18 cellular contexts compared by ENCODE assay signal in the genomic region with DNA sequence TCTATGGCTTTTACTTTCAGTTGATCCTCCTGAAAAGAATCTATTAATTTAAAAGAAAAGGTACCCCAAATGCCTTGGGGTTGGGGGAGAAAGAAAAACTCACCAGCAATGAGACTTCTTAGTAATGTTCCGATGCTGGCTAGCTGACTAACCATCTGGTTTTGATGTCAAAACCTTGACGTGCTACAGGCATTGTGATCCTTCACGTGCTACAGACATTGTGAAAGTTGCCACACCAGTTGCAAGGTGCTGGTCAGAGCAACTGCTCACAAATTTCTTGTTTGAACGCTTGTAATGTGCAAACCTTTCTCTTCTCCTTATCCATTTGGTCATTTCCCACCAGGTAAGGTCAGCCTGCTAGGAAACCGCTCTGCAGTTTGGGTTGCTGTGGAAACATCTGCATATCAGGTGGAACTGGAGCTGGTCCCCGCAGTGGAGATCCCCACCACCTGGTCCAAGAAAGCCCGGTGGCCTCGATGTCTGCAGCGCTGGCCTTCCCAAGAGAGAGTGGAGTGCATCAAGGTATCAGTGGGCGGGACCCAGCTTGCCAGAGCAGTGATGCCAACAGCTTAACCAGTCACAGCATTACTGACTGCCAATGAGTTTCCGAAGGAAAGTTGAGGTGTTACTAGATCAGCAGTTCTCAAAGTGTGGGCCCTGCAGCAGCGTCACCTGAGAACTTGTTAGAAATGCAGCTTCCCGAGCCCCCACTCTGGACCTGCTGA. TPM values are rescaled to one million over a fixed set of nuclear protein-coding genes. Genes with fewer than 3 reads are reported as not detected.
DNase-seq lines count a peak whose midpoint lies in the region; ATAC-seq, FAIRE-seq and TF ChIP-seq lines count a peak whose summit lies in the region.
"Had no signal": no experiment of that assay in that cellular context is flagged by ENCODE, and none has a peak within 500 bp of the region (broad histone marks: within the 10 kb centered on the region; RNA-seq: fewer than 3 reads in every experiment).

No MANE protein-coding gene starts in this region.

- peaks cover 39% of the 10 kb centered on the region for H3K4me1 Mint-ChIP-seq in activated CD4-positive, alpha-beta T cell treated with anti-CD3 and anti-CD28 coated beads for 36 hours
- H3K4me1 Mint-ChIP-seq in CD4-positive, CD25-positive, alpha-beta regulatory T cell: peaks cover 0 to 26% (median 13%) of the 10 kb centered on the region in 4 donors
- H3K4me1 Mint-ChIP-seq in activated naive CD8-positive, alpha-beta T cell treated with anti-CD3 and anti-CD28 coated beads, Interleukin-2, amount 50 U/mL, for 24 hours: peaks cover 48% of the 10 kb centered on the region

- POLR2A ChIA-PET in activated CD4-positive, alpha-beta T cell treated with anti-CD3 and anti-CD28 coated beads for 36 hours (lab: Charles Lee): interaction anchor here (0.6 kb wide), 1 partner anchor 1645 kb away, joined by 3 read pairs; no protein-coding TSS in a partner anchor

- intact Hi-C loops in activated CD4-positive, alpha-beta T cell treated with anti-CD3 and anti-CD28 coated beads for 36 hours (cut with DNase I, micrococcal nuclease): loop anchor here in 1 of 2 experiments (10.0 kb wide), 1 partner anchor 482 kb away; a partner anchor contains a TSS
- intact Hi-C loops in kidney (cut with DNase I): no loop called here
- intact Hi-C loops in left ventricle myocardium superior (cut with micrococcal nuclease): no loop called here

- ATAC-seq in activated CD4-positive, alpha-beta T cell treated with anti-CD3 and anti-CD28 coated beads for 36 hours: peak; percentile 23
- ATAC-seq in CD4-positive, CD25-positive, alpha-beta regulatory T cell (ENCODE audit: low read depth in 2 of 2): no peak
- ATAC-seq in activated naive CD8-positive, alpha-beta T cell treated with anti-CD3 and anti-CD28 coated beads, Interleukin-2, amount 50 U/mL, for 24 hours: peak; percentile 44
- ATAC-seq in left ventricle myocardium superior (no peak), HG03432 (IDR thresholded peaks at IDR 0.05; ENCODE audit: unreplicated experiment) (no peak)
- ATAC-seq: Panc1 had no signal

- no peaks in the 10 kb centered on the region for H3K4me1 ChIP-seq in CD4-positive, CD25-positive, alpha-beta regulatory T cell (ENCODE audit: control insufficient read depth, insufficient read depth, low read length, poor library complexity, severe bottlenecking)
- peaks cover 5 to 9% of the 10 kb centered on the region in 2 donors for H3K4me1 ChIP-seq in kidney (ENCODE audit: control insufficient read depth in 1 of 2, insufficient read depth in 1 of 2, low read depth in 1 of 2, low read length in 2 of 2)

- H3K27me3 Mint-ChIP-seq in activated CD4-positive, alpha-beta T cell treated with anti-CD3 and anti-CD28 coated beads for 36 hours: peaks cover 16% of the 10 kb centered on the region
- H3K27me3 Mint-ChIP-seq in CD4-positive, CD25-positive, alpha-beta regulatory T cell: peaks cover 18% of the 10 kb centered on the region
- peaks cover 24% of the 10 kb centered on the region for H3K27me3 Mint-ChIP-seq in activated naive CD8-positive, alpha-beta T cell treated with anti-CD3 and anti-CD28 coated beads, Interleukin-2, amount 50 U/mL, for 24 hours

- peak; percentile 37 for DNase-seq in activated CD4-positive, alpha-beta T cell treated with anti-CD3 and anti-CD28 coated beads for 36 hours
- no peak for DNase-seq in activated CD4-positive, alpha-beta T cell treated with anti-CD3 and anti-CD28 coated beads, Interleukin-2, amount 50 U/mL, for 4 hours
- DNase-seq in CD4-positive, CD25-positive, alpha-beta regulatory T cell: no peak
- DNase-seq in activated naive CD8-positive, alpha-beta T cell treated with anti-CD3 and anti-CD28 coated beads, Interleukin-2, amount 50 U/mL, for 24 hours: no peak
- DNase-seq in kidney (peak; percentile 65), globus pallidus (ENCODE audit: low spot score) (no peak), left ventricle myocardium superior (no peak)
- DNase-seq: Caco-2, Karpas-422, MM.1S, NCI-H187 treated with DMSO at 0.1 percent for 48 hours, NCI-H446 treated with DMSO at 0.1 percent for 48 hours, NCI-H774 had no signal

- H3K9ac ChIP-seq in kidney (ENCODE audit: low read length in 2 of 2): no peak overlapping the region

- H3K36me3 ChIP-seq in CD4-positive, CD25-positive, alpha-beta regulatory T cell (ENCODE audit: control insufficient read depth, insufficient read depth, low read length): no peaks in the 10 kb centered on the region
- H3K36me3 ChIP-seq in kidney (ENCODE audit: control insufficient read depth in 1 of 2, insufficient read depth in 2 of 2, low read length in 2 of 2): no peaks in the 10 kb centered on the region
- H3K36me3 ChIP-seq: HAP-1 had no signal

- no peaks in the 10 kb centered on the region for H3K9me3 Mint-ChIP-seq in activated CD4-positive, alpha-beta T cell treated with anti-CD3 and anti-CD28 coated beads for 36 hours (ENCODE audit: low read depth)
- no peaks in the 10 kb centered on the region for H3K9me3 Mint-ChIP-seq in CD4-positive, CD25-positive, alpha-beta regulatory T cell
- H3K9me3 Mint-ChIP-seq in activated naive CD8-positive, alpha-beta T cell treated with anti-CD3 and anti-CD28 coated beads, Interleukin-2, amount 50 U/mL, for 24 hours: no peaks in the 10 kb centered on the region

- no peaks in the 10 kb centered on the region for H3K9me3 ChIP-seq in CD4-positive, CD25-positive, alpha-beta regulatory T cell (ENCODE audit: control insufficient read depth in 2 of 2, low read length in 2 of 2)
- no peaks in the 10 kb centered on the region for H3K9me3 ChIP-seq in kidney (ENCODE audit: control insufficient read depth in 1 of 2, low read length in 2 of 2)
- H3K9me3 ChIP-seq: Caco-2, HAP-1 had no signal

- no peaks in the 10 kb centered on the region for H3K36me3 Mint-ChIP-seq in activated CD4-positive, alpha-beta T cell treated with anti-CD3 and anti-CD28 coated beads for 36 hours (ENCODE audit: low read depth)
- no peaks in the 10 kb centered on the region for H3K36me3 Mint-ChIP-seq in CD4-positive, CD25-positive, alpha-beta regulatory T cell
- H3K36me3 Mint-ChIP-seq in activated naive CD8-positive, alpha-beta T cell treated with anti-CD3 and anti-CD28 coated beads, Interleukin-2, amount 50 U/mL, for 24 hours (ENCODE audit: low read depth): no peaks in the 10 kb centered on the region

- no peak overlapping the region for H3K27ac ChIP-seq in CD4-positive, CD25-positive, alpha-beta regulatory T cell (ENCODE audit: insufficient read depth, low read length, poor library complexity, severe bottlenecking)
- H3K27ac ChIP-seq in kidney (ENCODE audit: low read depth in 2 of 2, low read length in 2 of 2): no peak overlapping the region
- H3K27ac ChIP-seq: C4-2B had no signal

- no peak for TF ChIP-seq CTCF in kidney (IDR thresholded peaks at IDR 0.05; ENCODE audit: borderline replicate concordance, extremely low read depth, insufficient read depth)

- H3K27me3 ChIP-seq in CD4-positive, CD25-positive, alpha-beta regulatory T cell (ENCODE audit: control insufficient read depth, insufficient read depth, low read length): peaks cover 8% of the 10 kb centered on the region

- no peak for FAIRE-seq in kidney (lab: Jason Lieb, UNC)
- FAIRE-seq: A204.1 had no signal

- H3K4me3 Mint-ChIP-seq in activated CD4-positive, alpha-beta T cell treated with anti-CD3 and anti-CD28 coated beads for 36 hours: no peak overlapping the region
- peak overlapping the region in 1 of 4 donors; percentile 2 for H3K4me3 Mint-ChIP-seq in CD4-positive, CD25-positive, alpha-beta regulatory T cell
- H3K4me3 Mint-ChIP-seq in activated naive CD8-positive, alpha-beta T cell treated with anti-CD3 and anti-CD28 coated beads, Interleukin-2, amount 50 U/mL, for 24 hours: peak overlapping the region; percentile 9

- H3K27ac Mint-ChIP-seq in activated CD4-positive, alpha-beta T cell treated with anti-CD3 and anti-CD28 coated beads for 36 hours: no peak overlapping the region
- H3K27ac Mint-ChIP-seq in CD4-positive, CD25-positive, alpha-beta regulatory T cell: no peak overlapping the region
- H3K27ac Mint-ChIP-seq in activated naive CD8-positive, alpha-beta T cell treated with anti-CD3 and anti-CD28 coated beads, Interleukin-2, amount 50 U/mL, for 24 hours: peak overlapping the region; percentile 73

- H3K4me3 ChIP-seq in CD4-positive, CD25-positive, alpha-beta regulatory T cell (ENCODE audit: low read depth, low read length): peak overlapping the region; percentile 5
- H3K4me3 ChIP-seq in kidney (ENCODE audit: low read length in 2 of 2): no peak overlapping the region
- H3K4me3 ChIP-seq: HAP-1 had no signal

- CTCF ChIA-PET in activated CD4-positive, alpha-beta T cell treated with anti-CD3 and anti-CD28 coated beads for 36 hours (lab: Charles Lee): interaction anchor here (3.0 kb wide), 1 partner anchor 12 kb away, joined by 17 read pairs; no protein-coding TSS in a partner anchor

RNA-seq across cellular contexts. Expression of a gene that starts 16.1 kb away (rescaled TPM):
- not detected for total RNA-seq in activated CD4-positive, alpha-beta T cell treated with anti-CD3 and anti-CD28 coated beads for 36 hours
- not detected for total RNA-seq in CD4-positive, CD25-positive, alpha-beta regulatory T cell
- polyA plus RNA-seq in CD4-positive, CD25-positive, alpha-beta regulatory T cell: not detected
- total RNA-seq in kidney (2.9 TPM), left ventricle myocardium superior (not detected)
- 0.24 TPM for polyA plus RNA-seq in kidney (ENCODE audit: insufficient read depth, low read depth, low replicate concordance)

Comparison
In these comparisons a context has a peak if more than half of its experiments do, and no peak if none do; other contexts are left out.
1. DNase-seq: peak in activated CD4-positive, alpha-beta T cell treated with anti-CD3 and anti-CD28 coated beads for 36 hours (single experiment) and kidney (single experiment); none in activated CD4-positive, alpha-beta T cell treated with anti-CD3 and anti-CD28 coated beads, Interleukin-2, amount 50 U/mL, for 4 hours (0 of 2), CD4-positive, CD25-positive, alpha-beta regulatory T cell (0 of 3), activated naive CD8-positive, alpha-beta T cell treated with anti-CD3 and anti-CD28 coated beads, Interleukin-2, amount 50 U/mL, for 24 hours (single experiment), globus pallidus (single experiment) and left ventricle myocardium superior (single experiment).
2. ATAC-seq: peak in activated CD4-positive, alpha-beta T cell treated with anti-CD3 and anti-CD28 coated beads for 36 hours (single experiment) and activated naive CD8-positive, alpha-beta T cell treated with anti-CD3 and anti-CD28 coated beads, Interleukin-2, amount 50 U/mL, for 24 hours (single experiment); none in CD4-positive, CD25-positive, alpha-beta regulatory T cell (0 of 2), left ventricle myocardium superior (single experiment) and HG03432 (single experiment).